ENCODE assay signal across 9 cellular contexts in the genomic region with DNA sequence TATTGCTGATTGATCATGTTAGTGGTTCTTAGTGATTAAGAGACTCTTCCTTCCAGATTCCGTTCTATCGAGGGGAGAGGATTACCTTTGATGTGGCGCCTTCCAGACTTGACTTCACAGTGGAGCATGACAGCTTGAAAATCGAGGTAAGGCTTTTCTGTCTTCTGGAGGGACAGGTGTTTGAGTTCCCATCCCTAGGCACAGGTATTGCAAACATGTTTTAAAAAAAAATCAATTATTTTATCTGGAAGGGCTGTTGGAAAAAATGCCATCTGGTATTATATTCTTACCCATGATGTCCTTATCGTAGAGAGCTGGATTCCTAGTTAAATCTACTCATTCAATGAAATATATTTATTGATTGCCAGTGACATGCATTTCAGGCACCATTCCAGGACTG. TPM values are rescaled to one million over a fixed set of nuclear protein-coding genes. Genes with fewer than 3 reads are reported as not detected.
"Had no signal": no experiment of that assay in that cellular context is flagged by ENCODE, and none has a peak within 500 bp of the region (broad histone marks: within the 10 kb centered on the region; RNA-seq: fewer than 3 reads in every experiment).

No MANE protein-coding gene starts in this region.

RNA-seq across cellular contexts. Expression of a gene that starts 29.1 kb away (rescaled TPM):
- total RNA-seq: activated naive CD4-positive, alpha-beta T cell treated with anti-CD3 and anti-CD28 coated beads for 36 hours; activated naive CD4-positive, alpha-beta T cell treated with anti-CD3 and anti-CD28 coated beads, Interleukin-2, amount 50 U/mL, for 72 hours; activated naive CD8-positive, alpha-beta T cell treated with anti-CD3 and anti-CD28 coated beads for 36 hours; activated naive CD8-positive, alpha-beta T cell treated with anti-CD3 and anti-CD28 coated beads, Interleukin-2, amount 10 ng/mL, durations not matched to agents 7 days and 5 days; activated T-cell treated with anti-CD3 and anti-CD28 coated beads, Interleukin-2, amount 50 U/mL, for 4 hours; activated T-cell treated with anti-CD3 and anti-CD28 coated beads, Interleukin-2, amount 50 U/mL, for 72 hours; activated T-helper 1 cell treated with anti-CD3 and anti-CD28 coated beads, Interleukin-12 subunit alpha, Interleukin-12 subunit beta, Interleukin-2, Interleukin-4 antibody, amounts not matched to agents 30 ng/mL and 10 ng/mL and 1 ng/mL, durations not matched to agents 14 hours and 24 hours and 36 hours; activated T-helper 2 cell treated with anti-CD3 and anti-CD28 coated beads, Interferon-gamma antibody, Interleukin-2, Interleukin-4, amounts not matched to agents 10 μg/mL and 5 μg/mL and 100 μg/mL, durations not matched to agents 14 hours and 24 hours and 36 hours; bronchial epithelial cell had no signal
